Comparison of ENCODE assay signal across 33 cellular contexts in genomic region chr1:110503471-110503870, GRCh38. TPM values are rescaled to one million over a fixed set of nuclear protein-coding genes. Genes with fewer than 3 reads are reported as not detected.
"Had no signal": no experiment of that assay in that cellular context is flagged by ENCODE, and none has a peak within 500 bp of the region (broad histone marks: within the 10 kb centered on the region; RNA-seq: fewer than 3 reads in every experiment).

No MANE protein-coding gene starts in this region.

- H3K4me1 ChIP-seq: gastrocnemius medialis, left ventricle myocardium inferior had no signal

- H3K27ac ChIP-seq: coronary artery, epithelial cell of prostate, esophagus squamous epithelium, gastrocnemius medialis, heart right ventricle, left ventricle myocardium inferior had no signal

- H3K9me3 ChIP-seq: esophagus squamous epithelium, gastrocnemius medialis, heart right ventricle, left ventricle myocardium inferior had no signal

- H3K36me3 ChIP-seq: esophagus squamous epithelium, gastrocnemius medialis, heart right ventricle, left ventricle myocardium inferior had no signal

- FAIRE-seq: colon, endometrium, islet of Langerhans, keratinocyte had no signal

- H3K27me3 ChIP-seq: gastrocnemius medialis had no signal

- H3K4me3 ChIP-seq: coronary artery, esophagus squamous epithelium, gastrocnemius medialis, heart right ventricle, left ventricle myocardium inferior, lung had no signal

- ATAC-seq: effector memory CD8-positive, alpha-beta T cell; esophagus mucosa; gastrocnemius medialis; heart right ventricle; left colon; left lobe of liver; naive thymus-derived CD4-positive, alpha-beta T cell had no signal

- DNase-seq: effector CD8-positive, alpha-beta T cell; effector memory CD8-positive, alpha-beta T cell; endodermal cell; erythroblast; esophagus squamous epithelium; foreskin fibroblast; foreskin melanocyte; gastrocnemius medialis; glutamatergic neuron; head of caudate nucleus; heart right ventricle; hippocampal formation; kidney glomerular epithelial cell; left colon; left ventricle myocardium inferior; mammary epithelial cell; mesendoderm; midbrain; naive thymus-derived CD4-positive, alpha-beta T cell had no signal

RNA-seq across cellular contexts. Expression of gene KCNA10, which starts 15.5 kb away (rescaled TPM):
- total RNA-seq: dermis microvascular lymphatic vessel endothelial cell; endodermal cell; esophagus mucosa; esophagus squamous epithelium; gastrocnemius medialis; glomerular endothelial cell; heart right ventricle; left colon; left lobe of liver; left ventricle myocardium inferior; liver; lung; mammary epithelial cell; mononuclear cell; mucosa of gallbladder; naive thymus-derived CD4-positive, alpha-beta T cell had no signal
- polyA plus RNA-seq: heart right ventricle; keratinocyte; liver; lung; mammary epithelial cell; naive thymus-derived CD4-positive, alpha-beta T cell had no signal

RNA-seq across cellular contexts. Expression of gene PROK1, which starts 52.5 kb away (rescaled TPM):
- total RNA-seq: dermis microvascular lymphatic vessel endothelial cell; glomerular endothelial cell; left colon; left lobe of liver; left ventricle myocardium inferior; liver; lung; mammary epithelial cell; mononuclear cell; naive thymus-derived CD4-positive, alpha-beta T cell had no signal
- polyA plus RNA-seq: keratinocyte; mammary epithelial cell; naive thymus-derived CD4-positive, alpha-beta T cell had no signal
